ENCODE assay signal across 8 cellular contexts in genomic region chr17:45490198-45490597, GRCh38. TPM values are rescaled to one million over a fixed set of nuclear protein-coding genes. Genes with fewer than 3 reads are reported as not detected.
DNase-seq lines count a peak whose midpoint lies in the region; ATAC-seq and TF ChIP-seq lines count a peak whose summit lies in the region.
"Not testable (repeated sequence)": the region's sequence is repeated elsewhere in the genome, so short reads cannot be mapped to it uniquely, and the experiment has no call there.

No MANE protein-coding gene starts in this region.

- H3K27ac Mint-ChIP-seq in natural killer cell treated with Interleukin-12 subunit alpha and Interleukin-12 subunit beta and Interleukin-15 and Interleukin-18, amount 100 ng/mL, for 72 hours: peak overlapping the region; percentile 82 to 94

- intact Hi-C loops in left ventricle myocardium superior (cut with micrococcal nuclease); thyroid gland (cut with DNase I): not testable (repeated sequence)

- not testable (repeated sequence) for TF ChIP-seq CTCF in VCaP (conservative IDR thresholded peaks at IDR 0.05); cardiac fibroblast (IDR thresholded peaks at IDR 0.05; ENCODE audit: low read depth, low read length); thyroid gland (IDR thresholded peaks at IDR 0.05)

- H3K4me1 Mint-ChIP-seq in natural killer cell treated with Interleukin-12 subunit alpha and Interleukin-12 subunit beta and Interleukin-15 and Interleukin-18, amount 100 ng/mL, for 72 hours (ENCODE audit: low read depth in 2 of 2): peaks cover 25 to 28% of the 10 kb centered on the region in 2 donors

- not testable (repeated sequence) for H3K9me3 ChIP-seq in thyroid gland

- H3K27ac ChIP-seq in VCaP (peak overlapping the region; percentile 42; the same call in 1 of the 2 replicates), thyroid gland (peak overlapping the region; percentile 79 to 87 (median 86))

- H3K36me3 Mint-ChIP-seq in natural killer cell treated with Interleukin-12 subunit alpha and Interleukin-12 subunit beta and Interleukin-15 and Interleukin-18, amount 100 ng/mL, for 72 hours: not testable (repeated sequence)

- not testable (repeated sequence) for H3K9me3 Mint-ChIP-seq in natural killer cell treated with Interleukin-12 subunit alpha and Interleukin-12 subunit beta and Interleukin-15 and Interleukin-18, amount 100 ng/mL, for 72 hours

- H3K27me3 ChIP-seq in thyroid gland: not testable (repeated sequence)

- H3K4me3 ChIP-seq in cardiac fibroblast (replicated peaks in 1 of 2; ENCODE audit: low read depth in 2 of 2, low read length in 2 of 2): peak overlapping the region; percentile 60 to 61
- peak overlapping the region; percentile 31 to 71 (median 60) for H3K4me3 ChIP-seq in thyroid gland (replicated peaks in 1 of 3)

- ATAC-seq in GM21723 (IDR thresholded peaks at IDR 0.05; ENCODE audit: unreplicated experiment) (peak; percentile 30), HG03521 (IDR thresholded peaks at IDR 0.05; ENCODE audit: unreplicated experiment) (peak; percentile 10), left ventricle myocardium superior (peak; percentile 38)
- peak; percentile 43 to 58 for ATAC-seq in natural killer cell treated with Interleukin-12 subunit alpha and Interleukin-12 subunit beta and Interleukin-15 and Interleukin-18, amount 100 ng/mL, for 72 hours

- in situ Hi-C loops in G401 (cut with HindIII; ENCODE audit: low sequenced_read_pairs): not testable (repeated sequence)

- not testable (repeated sequence) for H3K36me3 ChIP-seq in thyroid gland

- not testable (repeated sequence) for TF ChIP-seq POLR2A in thyroid gland (IDR thresholded peaks at IDR 0.05)

- WGBS in thyroid gland, 2 donors: 2 to 3% methylated on average over 13 to 23 of the region's 30 CpGs

- H3K27me3 Mint-ChIP-seq in natural killer cell treated with Interleukin-12 subunit alpha and Interleukin-12 subunit beta and Interleukin-15 and Interleukin-18, amount 100 ng/mL, for 72 hours: not testable (repeated sequence)

- peak; percentile 25 for DNase-seq in G401 (ENCODE audit: low spot score)
- DNase-seq in cardiac fibroblast (ENCODE audit: low read depth in 2 of 2): peak; percentile 22
- peak; percentile 29 for DNase-seq in left ventricle myocardium superior
- not testable (repeated sequence) for DNase-seq in natural killer cell treated with Interleukin-12 subunit alpha and Interleukin-12 subunit beta and Interleukin-15 and Interleukin-18, amount 100 ng/mL, for 72 hours (ENCODE audit: low spot score)
- DNase-seq in thyroid gland: peak; percentile 25 to 39

- peak overlapping the region; percentile 98 for H3K4me3 Mint-ChIP-seq in natural killer cell treated with Interleukin-12 subunit alpha and Interleukin-12 subunit beta and Interleukin-15 and Interleukin-18, amount 100 ng/mL, for 72 hours

- peaks cover 7 to 13% of the 10 kb centered on the region in 2 donors for H3K4me1 ChIP-seq in thyroid gland

RNA-seq across cellular contexts. Expression of gene PLEKHM1, which starts 0.3 kb away (rescaled TPM):
- total RNA-seq in G401 (2014; rRNA removed; shearing (Covaris generic)): 5.6 and 8.7 TPM in 2 replicates
- total RNA-seq in left ventricle myocardium superior (28.0 TPM), thyroid gland (100 to 1,000 TPM in 2 of 4 donors, 10 to 100 TPM in 2; 47.9 to 114 (median 95.1) TPM)
- total RNA-seq in natural killer cell treated with Interleukin-12 subunit alpha and Interleukin-12 subunit beta and Interleukin-15 and Interleukin-18, amount 100 ng/mL, for 72 hours: 10 to 100 TPM; 63.1 to 68.1 TPM

RNA-seq across cellular contexts. Expression of gene ARHGAP27, which starts 57.5 kb away (rescaled TPM):
- 20.9 and 24.9 TPM in 2 replicates for total RNA-seq in G401 (2014; rRNA removed; shearing (Covaris generic))
- 37.3 TPM for total RNA-seq in left ventricle myocardium superior
- total RNA-seq in natural killer cell treated with Interleukin-12 subunit alpha and Interleukin-12 subunit beta and Interleukin-15 and Interleukin-18, amount 100 ng/mL, for 72 hours: 100 to 1,000 TPM in 1 of 2 donors, 10 to 100 TPM in 1; 79.1 to 102 TPM
- total RNA-seq in thyroid gland: 10 to 100 TPM; 31.5 to 38.6 (median 33.1) TPM
